Comparison of ENCODE assay signal across 8 cellular contexts in the genomic region with DNA sequence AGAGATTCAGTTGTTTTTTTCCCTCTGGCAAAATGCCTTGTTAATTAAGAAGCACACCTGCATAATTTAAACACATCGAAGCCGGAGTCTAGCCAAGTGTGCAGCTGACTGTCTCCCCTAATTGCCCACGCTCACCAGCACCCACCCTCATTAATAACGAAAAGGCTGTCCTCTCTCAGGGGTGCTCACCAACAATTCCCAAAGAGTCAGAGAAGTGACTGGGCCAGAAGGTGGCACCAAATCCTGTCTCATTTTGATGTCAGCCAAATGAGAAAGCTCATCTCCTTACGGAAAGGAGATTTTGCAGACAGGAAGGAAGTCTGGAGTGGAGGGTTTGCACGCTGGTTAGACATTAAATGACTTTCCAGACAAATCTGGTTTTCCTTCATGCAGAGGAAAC.
DNase-seq lines count a peak whose midpoint lies in the region; ATAC-seq lines count a peak whose summit lies in the region.

No MANE protein-coding gene starts in this region.

- no peaks in the 10 kb centered on the region for H3K27me3 Mint-ChIP-seq in activated CD4-positive, alpha-beta T cell treated with anti-CD3 and anti-CD28 coated beads for 36 hours

- H3K9ac ChIP-seq in GM23248, result no peak overlapping the region

- intact Hi-C loops in activated CD4-positive, alpha-beta T cell treated with anti-CD3 and anti-CD28 coated beads for 36 hours (cut with DNase I, micrococcal nuclease), result no loop called here

- H4K20me1 ChIP-seq in GM23248 (ENCODE audit: insufficient read depth), result no peaks in the 10 kb centered on the region

- H3K4me3 ChIP-seq in GM23248, result no peak overlapping the region

- ATAC-seq in HG03095 (IDR thresholded peaks at IDR 0.05; ENCODE audit: unreplicated experiment) (no peak), GM18909 (IDR thresholded peaks at IDR 0.05; ENCODE audit: poor library complexity, unreplicated experiment) (no peak)
- ATAC-seq in activated CD4-positive, alpha-beta T cell treated with anti-CD3 and anti-CD28 coated beads for 36 hours, result no peak

- H3K4me3 Mint-ChIP-seq in activated CD4-positive, alpha-beta T cell treated with anti-CD3 and anti-CD28 coated beads for 36 hours, result no peak overlapping the region

- POLR2A ChIA-PET in activated CD4-positive, alpha-beta T cell treated with anti-CD3 and anti-CD28 coated beads for 36 hours (lab: Charles Lee), result no interaction called here

- peak; percentile 24 for DNase-seq in GM23248
- peak; percentile 97 for DNase-seq in NCI-H146 treated with DMSO at 0.1 percent for 48 hours (lab: John Stamatoyannopoulos, UW; ENCODE audit: unreplicated experiment)
- peak; percentile 29 for DNase-seq in astrocyte of the hippocampus (ENCODE audit: low read depth, low spot score)
- DNase-seq in midbrain (lab: John Stamatoyannopoulos, UW), result peak; percentile 45
- DNase-seq in activated CD4-positive, alpha-beta T cell treated with anti-CD3 and anti-CD28 coated beads for 36 hours, result no peak
- DNase-seq in NCI-H524 treated with DMSO at 0.1 percent for 48 hours (lab: John Stamatoyannopoulos, UW), result no peak

- no peak overlapping the region for H3K27ac Mint-ChIP-seq in activated CD4-positive, alpha-beta T cell treated with anti-CD3 and anti-CD28 coated beads for 36 hours

- H3K9me3 Mint-ChIP-seq in activated CD4-positive, alpha-beta T cell treated with anti-CD3 and anti-CD28 coated beads for 36 hours (ENCODE audit: low read depth), result no peaks in the 10 kb centered on the region

- 14 to 18% methylated on average over 6 of the region's 6 CpGs for WGBS in GM23248 (ENCODE audit: low coverage in 1 of 2, low lambda C conversion rate in 2 of 2, missing lambda C conversion rate in 2 of 2), 2 experiments

- no peaks in the 10 kb centered on the region for H3K79me2 ChIP-seq in GM23248 (ENCODE audit: insufficient read depth)

- H2AFZ ChIP-seq in GM23248, result no peak overlapping the region

- no peaks in the 10 kb centered on the region for H3K36me3 ChIP-seq in GM23248 (ENCODE audit: low read depth)

- H3K27ac ChIP-seq in GM23248, result no peak overlapping the region

- no peaks in the 10 kb centered on the region for H3K27me3 ChIP-seq in GM23248 (replicated peaks; ENCODE audit: insufficient read depth)

- H3K9me3 ChIP-seq in GM23248 (ENCODE audit: low read depth), result no peaks in the 10 kb centered on the region

- CTCF ChIA-PET in activated CD4-positive, alpha-beta T cell treated with anti-CD3 and anti-CD28 coated beads for 36 hours (lab: Charles Lee), result interaction anchor here (0.7 kb wide), 1 partner anchor 86 kb away, joined by 3 read pairs; no protein-coding TSS in a partner anchor

- no peaks in the 10 kb centered on the region for H3K4me1 ChIP-seq in GM23248 (ENCODE audit: insufficient read depth)

- no peaks in the 10 kb centered on the region for H3K4me1 Mint-ChIP-seq in activated CD4-positive, alpha-beta T cell treated with anti-CD3 and anti-CD28 coated beads for 36 hours

- H3F3A ChIP-seq in GM23248 (ENCODE audit: insufficient read depth), result no peaks in the 10 kb centered on the region

- H3K9me2 ChIP-seq in GM23248 (ENCODE audit: insufficient read depth), result no peaks in the 10 kb centered on the region

- H3K36me3 Mint-ChIP-seq in activated CD4-positive, alpha-beta T cell treated with anti-CD3 and anti-CD28 coated beads for 36 hours (ENCODE audit: low read depth), result no peaks in the 10 kb centered on the region

- in situ Hi-C loops in GM23248 (cut with MboI), result no loop called here

- no peak overlapping the region for H3K4me2 ChIP-seq in GM23248 (ENCODE audit: unreplicated experiment)

Comparison
In these comparisons a context has a peak if more than half of its experiments do, and no peak if none do; other contexts are left out.
1. DNase-seq: peak in GM23248 (single experiment), NCI-H146 treated with DMSO at 0.1 percent for 48 hours (single experiment), astrocyte of the hippocampus (single experiment) and midbrain (single experiment); none in activated CD4-positive, alpha-beta T cell treated with anti-CD3 and anti-CD28 coated beads for 36 hours (single experiment) and NCI-H524 treated with DMSO at 0.1 percent for 48 hours (single experiment).